In genomic region chrX:48474127-48474526, GRCh38 we compare ENCODE assay signal across 9 cellular contexts. TPM values are rescaled to one million over a fixed set of nuclear protein-coding genes. Genes with fewer than 3 reads are reported as not detected.
A peak's percentile ranks its signal among the peaks of the same experiment; 100 is the strongest.
DNase-seq lines count a peak whose midpoint lies in the region; ATAC-seq and TF ChIP-seq lines count a peak whose summit lies in the region.
"Had no signal": no experiment of that assay in that cellular context is flagged by ENCODE, and none has a peak within 500 bp of the region (broad histone marks: within the 10 kb centered on the region; RNA-seq: fewer than 3 reads in every experiment).

No MANE protein-coding gene starts in this region.

- peaks cover 84% of the 10 kb centered on the region for H3K9me3 Mint-ChIP-seq in endodermal cell
- H3K9me3 Mint-ChIP-seq: natural killer cell had no signal

- peak; percentile 34 for TF ChIP-seq CTCF in C4-2B (conservative IDR thresholded peaks at IDR 0.05)
- peak; percentile 26 for TF ChIP-seq CTCF in IMR-90 (conservative IDR thresholded peaks at IDR 0.05; ENCODE audit: low read depth, low read length)
- peak; percentile 62 for TF ChIP-seq CTCF in endodermal cell (conservative IDR thresholded peaks at IDR 0.05)
- peak in 1 of 6 experiments; percentile 24 for TF ChIP-seq CTCF in esophagus squamous epithelium (IDR thresholded peaks at IDR 0.05)

- H3K4me2 ChIP-seq in IMR-90 (ENCODE audit: low read depth, low read length): no peak overlapping the region

- no peak for ATAC-seq in IMR-90 (ENCODE audit: low read depth)
- ATAC-seq in HG02678 (IDR thresholded peaks at IDR 0.05; ENCODE audit: unreplicated experiment): no peak
- ATAC-seq: natural killer cell had no signal

- peaks cover 13% of the 10 kb centered on the region for H3K36me3 Mint-ChIP-seq in endodermal cell (ENCODE audit: low read depth)
- H3K36me3 Mint-ChIP-seq: natural killer cell had no signal

- no peaks in the 10 kb centered on the region for H3K9me3 ChIP-seq in IMR-90 (ENCODE audit: control insufficient read depth, insufficient read depth, low read length)
- H3K9me3 ChIP-seq in endodermal cell (ENCODE audit: control insufficient read depth, low read length): no peaks in the 10 kb centered on the region
- H3K9me3 ChIP-seq in esophagus squamous epithelium: no peaks in the 10 kb centered on the region

- H4K5ac ChIP-seq in IMR-90 (ENCODE audit: low read depth, low read length): no peak overlapping the region

- no peak overlapping the region for H3K18ac ChIP-seq in IMR-90 (ENCODE audit: low read depth, low read length)

- H4K91ac ChIP-seq in IMR-90 (ENCODE audit: insufficient read depth, low read depth, low read length): no peak overlapping the region

- peaks cover 0 to 21% of the 10 kb centered on the region in 2 experiments; a peak in 2 of 4 replicates for H3K79me1 ChIP-seq in IMR-90 (ENCODE audit: low read depth in 1 of 2, low read length in 2 of 2)

- no peak overlapping the region for H3K23ac ChIP-seq in IMR-90 (ENCODE audit: low read depth, low read length)

- peaks cover 7% of the 10 kb centered on the region for H3K9me1 ChIP-seq in IMR-90 (ENCODE audit: insufficient read depth, low read length)

- H3K4ac ChIP-seq in IMR-90 (ENCODE audit: low read depth, low read length): no peak overlapping the region

- no peak overlapping the region for H2AK5ac ChIP-seq in IMR-90 (ENCODE audit: low read depth, low read length)

- H2BK15ac ChIP-seq in IMR-90 (ENCODE audit: low read depth, low read length): no peak overlapping the region

- H3K27ac ChIP-seq in C4-2B (no peak overlapping the region; the same call in 1 of the 2 replicates), IMR-90 (ENCODE audit: insufficient read depth, low read length) (no peak overlapping the region), endodermal cell (ENCODE audit: low read depth, low read length) (no peak overlapping the region), esophagus squamous epithelium (no peak overlapping the region)

- H3K27ac Mint-ChIP-seq in endodermal cell: peak overlapping the region; percentile 68

- no peaks in the 10 kb centered on the region for H3K36me3 ChIP-seq in IMR-90 (ENCODE audit: control insufficient read depth, insufficient read depth, low read length)
- H3K36me3 ChIP-seq in endodermal cell (ENCODE audit: control insufficient read depth, insufficient read depth, low read length): peaks cover 2% of the 10 kb centered on the region
- H3K36me3 ChIP-seq in esophagus squamous epithelium: no peaks in the 10 kb centered on the region

- no peak for TF ChIP-seq POLR2A in IMR-90 (IDR thresholded peaks at IDR 0.05; ENCODE audit: low read depth, low read length)
- TF ChIP-seq POLR2A in esophagus squamous epithelium (IDR thresholded peaks at IDR 0.05): no peak

- H3K4me1 Mint-ChIP-seq in endodermal cell: peaks cover 28% of the 10 kb centered on the region

- no peaks in the 10 kb centered on the region; the same call in 1 of the 2 replicates for H4K20me1 ChIP-seq in IMR-90 (ENCODE audit: insufficient read depth, low read length)

- no peak overlapping the region for H2BK5ac ChIP-seq in IMR-90 (ENCODE audit: low read depth, low read length, poor library complexity, severe bottlenecking)

- H2AFZ ChIP-seq in IMR-90 (replicated peaks; ENCODE audit: low read length, poor library complexity): peak overlapping the region; percentile 19

- intact Hi-C loops in IMR-90 (cut with micrococcal nuclease): no loop called here
- intact Hi-C loops in esophagus squamous epithelium (cut with DNase I): no loop called here

- dilution Hi-C loops in IMR-90 (cut with HindIII; ENCODE audit: low sequenced_read_pairs, unreplicated experiment): no loop called here

- H3K27me3 ChIP-seq in IMR-90 (ENCODE audit: control insufficient read depth, insufficient read depth, low read length): peaks cover 3% of the 10 kb centered on the region; the same call in 1 of the 2 replicates
- H3K27me3 ChIP-seq in endodermal cell (ENCODE audit: control insufficient read depth, insufficient read depth, low read length, poor library complexity, severe bottlenecking): no peaks in the 10 kb centered on the region
- H3K27me3 ChIP-seq in esophagus squamous epithelium: no peaks in the 10 kb centered on the region

- H2BK20ac ChIP-seq in IMR-90 (ENCODE audit: low read depth, low read length): no peak overlapping the region

- POLR2A ChIA-PET in IMR-90 (lab: Charles Lee; ENCODE audit: unreplicated experiment): no interaction called here

- peak; percentile 39 for TF ChIP-seq RAD21 in IMR-90 (IDR thresholded peaks at IDR 0.05; ENCODE audit: low read length)

- WGBS in IMR-90 (ENCODE audit: extremely low coverage in 2 of 2, insufficient read length in 1 of 2), 2 experiments: 61% methylated on average over 3 of the region's 10 CpGs; no CpG with 5 or more reads in 1 of the 2 experiments
- WGBS in endodermal cell (ENCODE audit: insufficient coverage in 1 of 2, insufficient read length in 1 of 2), 2 experiments: 59 to 68% methylated on average over 7 to 10 of the region's 10 CpGs
- 18 to 61% methylated on average over 8 of the region's 10 CpGs for WGBS in esophagus squamous epithelium, 2 donors

- H2AK9ac ChIP-seq in IMR-90 (replicated peaks; ENCODE audit: low read depth, low read length, poor library complexity): no peak overlapping the region

- H3K56ac ChIP-seq in IMR-90 (ENCODE audit: extremely low read depth, insufficient read depth, low read length): no peak overlapping the region

- DNase-seq in IMR-90: no peak
- no peak for DNase-seq in endodermal cell
- no peak for DNase-seq in esophagus squamous epithelium (lab: John Stamatoyannopoulos, UW)
- no peak for DNase-seq in SW480 (ENCODE audit: low spot score)
- DNase-seq: natural killer cell; stimulated activated naive CD4-positive, alpha-beta T cell treated with Interleukin-2 at 50 U/mL for 16 hours; SW 1271 had no signal

- H3K4me3 Mint-ChIP-seq in endodermal cell: no peak overlapping the region
- H3K4me3 Mint-ChIP-seq: natural killer cell had no signal

- H3K14ac ChIP-seq in IMR-90 (replicated peaks; ENCODE audit: low read depth, low read length): no peak overlapping the region

- no peaks in the 10 kb centered on the region for H3K4me1 ChIP-seq in IMR-90 (ENCODE audit: control insufficient read depth, insufficient read depth, low read length)
- peaks cover 8% of the 10 kb centered on the region for H3K4me1 ChIP-seq in endodermal cell (ENCODE audit: control insufficient read depth, insufficient read depth, low read length)
- peaks cover 0 to 25% (median 3%) of the 10 kb centered on the region in 3 donors for H3K4me1 ChIP-seq in esophagus squamous epithelium

- in situ Hi-C loops in IMR-90 (cut with MboI; ENCODE audit: low sequenced_read_pairs): no loop called here

- no TSS peak for BruUV-seq in IMR-90 (replicated peaks; lab: Mats Ljungman, UMichigan)

- H3K4me3 ChIP-seq in IMR-90 (ENCODE audit: insufficient read depth, low read depth, low read length): no peak overlapping the region
- H3K4me3 ChIP-seq in endodermal cell (ENCODE audit: low read length): no peak overlapping the region
- H3K4me3 ChIP-seq in esophagus squamous epithelium: no peak overlapping the region

- no peaks in the 10 kb centered on the region for H3K27me3 Mint-ChIP-seq in endodermal cell (ENCODE audit: insufficient read depth)

- H3K9ac ChIP-seq in IMR-90 (ENCODE audit: low read depth, low read length) (no peak overlapping the region), endodermal cell (ENCODE audit: extremely low read depth, low read length, poor library complexity, severe bottlenecking) (no peak overlapping the region)

- H2BK120ac ChIP-seq in IMR-90 (ENCODE audit: low read depth, low read length): no peak overlapping the region

- H4K8ac ChIP-seq in IMR-90 (ENCODE audit: low read depth in 2 of 2, low read length in 2 of 2): no peak overlapping the region

- CTCF ChIA-PET in IMR-90 (lab: Yijun Ruan, JAX): no interaction called here

RNA-seq across cellular contexts. Expression of gene FTSJ1, which starts 1.9 kb away (rescaled TPM):
- 54.2 and 59.9 TPM in 2 replicates for total RNA-seq in IMR-90 (2012; rRNA removed)
- polyA plus RNA-seq in IMR-90 (2012; rRNA removed): 50.8 and 60.0 TPM in 2 replicates
- 35.2 and 50.8 TPM in 2 replicates for polyA plus RNA-seq in IMR-90 (2012; cell fraction: cytosol; rRNA removed)
- 80.0 and 116 TPM in 2 replicates for polyA plus RNA-seq in IMR-90 (2012; cell fraction: nucleus; rRNA removed; ENCODE audit: low replicate concordance)
- total RNA-seq in endodermal cell: 10 to 100 TPM; 47.3 to 54.3 TPM
- polyA plus RNA-seq in endodermal cell (2013, experiment 1 of 2): 46.1 TPM
- polyA plus RNA-seq in endodermal cell (2013, experiment 2 of 2): 43.6 TPM
- total RNA-seq in esophagus squamous epithelium: 10 to 100 TPM; 33.4 to 61.8 (median 45.8) TPM

RNA-seq across cellular contexts. Expression of gene SLC38A5, which starts 4.1 kb away (rescaled TPM):
- total RNA-seq in IMR-90 (2012; rRNA removed) (12.2 and 12.8 TPM in 2 replicates), endodermal cell (10 to 100 TPM; 22.4 to 40.7 TPM), esophagus squamous epithelium (10 to 100 TPM in 3 of 4 donors, 1 to 10 TPM in 1; 9.6 to 25.4 (median 24.7) TPM)
- polyA plus RNA-seq in IMR-90 (2012; rRNA removed): 20.0 and 20.4 TPM in 2 replicates
- polyA plus RNA-seq in IMR-90 (2012; cell fraction: cytosol; rRNA removed): 12.7 and 26.2 TPM in 2 replicates
- 22.6 and 42.7 TPM in 2 replicates for polyA plus RNA-seq in IMR-90 (2012; cell fraction: nucleus; rRNA removed; ENCODE audit: low replicate concordance)
- 23.3 TPM for polyA plus RNA-seq in endodermal cell (2013, experiment 1 of 2)
- 26.2 TPM for polyA plus RNA-seq in endodermal cell (2013, experiment 2 of 2)

RNA-seq across cellular contexts. Expression of gene PORCN, which starts 34.7 kb away (rescaled TPM):
- 3.3 and 4.1 TPM in 2 replicates for total RNA-seq in IMR-90 (2012; rRNA removed)
- 10.1 and 11.6 TPM in 2 replicates for polyA plus RNA-seq in IMR-90 (2012; rRNA removed)
- 16.1 and 17.2 TPM in 2 replicates for polyA plus RNA-seq in IMR-90 (2012; cell fraction: cytosol; rRNA removed)
- polyA plus RNA-seq in IMR-90 (2012; cell fraction: nucleus; rRNA removed; ENCODE audit: low replicate concordance): 12.9 and 36.2 TPM in 2 replicates
- 10 to 100 TPM; 51.1 to 54.4 TPM for total RNA-seq in endodermal cell
- polyA plus RNA-seq in endodermal cell (2013, experiment 1 of 2): 40.1 TPM
- 45.9 TPM for polyA plus RNA-seq in endodermal cell (2013, experiment 2 of 2)
- 10 to 100 TPM; 11.2 to 25.8 (median 17.6) TPM for total RNA-seq in esophagus squamous epithelium

RNA-seq across cellular contexts. Expression of gene EBP, which starts 47.5 kb away (rescaled TPM):
- 66.7 and 78.9 TPM in 2 replicates for total RNA-seq in IMR-90 (2012; rRNA removed)
- 39.4 and 43.2 TPM in 2 replicates for polyA plus RNA-seq in IMR-90 (2012; rRNA removed)
- 41.8 and 48.6 TPM in 2 replicates for polyA plus RNA-seq in IMR-90 (2012; cell fraction: cytosol; rRNA removed)
- polyA plus RNA-seq in IMR-90 (2012; cell fraction: nucleus; rRNA removed; ENCODE audit: low replicate concordance): 24.3 and 62.6 TPM in 2 replicates
- 100 to 1,000 TPM; 105 to 119 TPM for total RNA-seq in endodermal cell
- polyA plus RNA-seq in endodermal cell (2013, experiment 1 of 2): 155 TPM
- 164 TPM for polyA plus RNA-seq in endodermal cell (2013, experiment 2 of 2)
- 100 to 1,000 TPM in 1 of 4 donors, 10 to 100 TPM in 3; 60.8 to 119 (median 87.1) TPM for total RNA-seq in esophagus squamous epithelium
